In the genomic region with DNA sequence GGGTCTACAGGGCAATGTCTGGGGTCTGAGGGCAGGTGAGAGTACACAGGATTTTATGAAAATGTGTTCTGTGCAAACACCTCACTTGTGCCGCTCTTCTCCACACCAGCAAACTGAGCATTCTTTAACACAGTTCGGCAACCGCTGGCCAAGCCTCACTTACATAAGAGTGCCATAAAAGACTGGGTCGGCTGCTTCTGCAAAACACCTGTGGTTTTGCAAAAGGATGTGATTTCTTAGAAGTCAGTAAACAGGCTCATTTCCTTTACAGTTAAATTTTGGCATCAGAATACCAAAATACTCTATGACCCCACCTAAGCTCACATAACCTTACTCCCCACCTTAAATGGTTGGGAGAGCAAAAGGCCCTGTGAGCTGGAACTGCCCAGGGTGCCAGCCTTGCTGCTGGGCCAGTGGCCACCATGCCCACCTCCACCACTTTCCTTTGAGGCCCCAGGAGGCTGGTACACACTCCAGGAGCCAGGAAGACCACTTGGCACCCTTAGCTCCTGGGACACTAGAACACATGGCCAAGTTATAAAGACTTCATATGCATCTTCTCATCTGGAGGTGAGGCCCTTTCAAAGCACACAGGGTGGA, we compare ENCODE assay signal across 8 cellular contexts. TPM values are rescaled to one million over a fixed set of nuclear protein-coding genes. Genes with fewer than 3 reads are reported as not detected.
DNase-seq lines count a peak whose midpoint lies in the region; ATAC-seq, FAIRE-seq and TF ChIP-seq lines count a peak whose summit lies in the region.

No MANE protein-coding gene starts in this region.

- H3K4me2 ChIP-seq in GM12878 (ENCODE audit: control insufficient read depth, insufficient read depth), result peak overlapping the region; percentile 80

- H3K4me3 ChIP-seq in GM12878, result no peak overlapping the region
- H3K4me3 ChIP-seq in subcutaneous abdominal adipose tissue (ENCODE audit: low read depth in 1 of 5, low read length in 5 of 5), result no peak overlapping the region

- peaks cover 50 to 80% (median 72%) of the 10 kb centered on the region in 3 donors for H3K4me1 Mint-ChIP-seq in IgD-negative memory B cell

- SMC1A ChIA-PET in GM12878 (lab: Charles Lee; ENCODE audit: uncharacterized antibody, unreplicated experiment), result interaction anchor here (1.2 to 4.2 kb wide), 3 partner anchors 9 to 53 kb away, joined by 3 to 22 read pairs (median 4); no protein-coding TSS in a partner anchor

- no peak for TF ChIP-seq CTCF in GM12878 (IDR thresholded peaks at IDR 0.05 in 2 of 3, conservative IDR thresholded peaks at IDR 0.05 in 1 of 3; ENCODE audit: control insufficient read depth in 2 of 3, extremely low read depth in 1 of 3, insufficient read depth in 1 of 3, low read depth in 3 of 3, low read length in 3 of 3)

- ATAC-seq in GM12878, result peak; percentile 71
- ATAC-seq in GM21360 (IDR thresholded peaks at IDR 0.05; ENCODE audit: unreplicated experiment), result no peak

- H3K9ac ChIP-seq in GM12878 (ENCODE audit: control insufficient read depth, insufficient read depth, low read length), result peak overlapping the region; percentile 53; the same call in 1 of the 2 replicates
- no peak overlapping the region for H3K9ac ChIP-seq in subcutaneous abdominal adipose tissue (ENCODE audit: low read length in 5 of 5)

- no peak overlapping the region for H2AFZ ChIP-seq in GM12878 (ENCODE audit: control insufficient read depth, low read depth, low read length)

- FAIRE-seq in GM12878 (lab: Jason Lieb, UNC), result peak; percentile 47

- TF ChIP-seq RAD21 in GM12878 (IDR thresholded peaks at IDR 0.05; ENCODE audit: insufficient read depth, low read depth, low read length), result no peak

- H3K4me3 Mint-ChIP-seq in IgD-negative memory B cell, result peak overlapping the region; percentile 58 to 93 (median 82)

- no peaks in the 10 kb centered on the region for H3K27me3 ChIP-seq in GM12878 (replicated peaks in 1 of 2; ENCODE audit: control insufficient read depth in 2 of 2, insufficient read depth in 2 of 2, low read length in 1 of 2)
- no peaks in the 10 kb centered on the region for H3K27me3 ChIP-seq in subcutaneous abdominal adipose tissue (ENCODE audit: control insufficient read depth in 5 of 5, insufficient read depth in 4 of 5, low read length in 5 of 5)

- peaks cover 55% of the 10 kb centered on the region for H3K4me1 ChIP-seq in GM12878 (ENCODE audit: control insufficient read depth, insufficient read depth, low read length)
- H3K4me1 ChIP-seq in subcutaneous abdominal adipose tissue (ENCODE audit: control insufficient read depth in 5 of 5, insufficient read depth in 5 of 5, low read length in 5 of 5), result peaks cover 11 to 64% (median 54%) of the 10 kb centered on the region in 5 donors

- H3K9me3 Mint-ChIP-seq in IgD-negative memory B cell, result no peaks in the 10 kb centered on the region

- peak; percentile 64 for DNase-seq in activated CD8-positive, alpha-beta memory T cell treated with anti-CD3 and anti-CD28 coated beads for 24 hours
- DNase-seq in activated CD8-positive, alpha-beta memory T cell treated with anti-CD3 and anti-CD28 coated beads, Interleukin-2, amount 50 U/mL, for 48 hours, result no peak
- DNase-seq in GM12878 (ENCODE audit: low read depth, low spot score), result peak; percentile 77
- no peak for DNase-seq in medulla oblongata (ENCODE audit: extremely low spot score)
- DNase-seq in kidney glomerular epithelial cell (lab: John Stamatoyannopoulos, UW), result no peak

- H3K27me3 Mint-ChIP-seq in IgD-negative memory B cell, result no peaks in the 10 kb centered on the region

- intact Hi-C loops in GM12878 (cut with micrococcal nuclease; ENCODE audit: unreplicated experiment), result no loop called here

- peaks cover 89% of the 10 kb centered on the region for H3K79me2 ChIP-seq in GM12878 (ENCODE audit: control insufficient read depth, insufficient read depth, low read length)

- no peak for TF ChIP-seq POLR2A in GM12878 (IDR thresholded peaks at IDR 0.05; ENCODE audit: low read depth, low read length)

- peaks cover 3 to 4% of the 10 kb centered on the region in 2 experiments; a peak in 2 of 4 replicates for H3K36me3 ChIP-seq in GM12878 (ENCODE audit: control insufficient read depth in 2 of 2, insufficient read depth in 2 of 2, low read length in 1 of 2)
- peaks cover 0 to 8% (median 3%) of the 10 kb centered on the region in 5 donors for H3K36me3 ChIP-seq in subcutaneous abdominal adipose tissue (ENCODE audit: control insufficient read depth in 5 of 5, insufficient read depth in 5 of 5, low read length in 5 of 5)

- H3K27ac ChIP-seq in GM12878 (ENCODE audit: control insufficient read depth, insufficient read depth) (peak overlapping the region; percentile 89), subcutaneous abdominal adipose tissue (ENCODE audit: low read depth, low read length) (peak overlapping the region; percentile 24)

- BruUV-seq in GM12878 (replicated peaks; lab: Mats Ljungman, UMichigan), result no TSS peak

- no peak for TF ChIP-seq EP300 in GM12878 (IDR thresholded peaks at IDR 0.05; ENCODE audit: borderline replicate concordance in 1 of 2, control insufficient read depth in 1 of 2, low read depth in 2 of 2, low read length in 2 of 2)

- CTCF ChIA-PET in GM12878 (lab: Yijun Ruan, JAX), result interaction anchor here (1.3 kb wide), 1 partner anchor 70 kb away, joined by 3 read pairs; no protein-coding TSS in a partner anchor

- in situ Hi-C loops in GM12878 (cut with MboI), result no loop called here

- 0 out of 2 replicates have a peak, but pooled peaks cover 3% of the 10 kb centered on the region for H4K20me1 ChIP-seq in GM12878 (ENCODE audit: control insufficient read depth, insufficient read depth)

- WGBS in GM12878 (ENCODE audit: insufficient coverage, insufficient replicate concordance, low lambda C conversion rate, missing lambda C conversion rate), result 2% methylated on average over 4 of the region's 4 CpGs

- H3K27ac Mint-ChIP-seq in IgD-negative memory B cell, result peak overlapping the region; percentile 80 to 96 (median 91)

- H3K36me3 Mint-ChIP-seq in IgD-negative memory B cell, result peaks cover 7% of the 10 kb centered on the region

- no peaks in the 10 kb centered on the region for H3K9me3 ChIP-seq in GM12878 (replicated peaks; ENCODE audit: control insufficient read depth, insufficient read depth, low read length)
- no peaks in the 10 kb centered on the region for H3K9me3 ChIP-seq in subcutaneous abdominal adipose tissue (ENCODE audit: control insufficient read depth in 5 of 5, low read length in 5 of 5)

- POLR2A ChIA-PET in GM12878 (lab: Charles Lee), result interaction anchor here (0.6 to 1.2 kb wide), 3 partner anchors 9 to 190 kb away, joined by 5 read pairs; no protein-coding TSS in a partner anchor

- RAD21 ChIA-PET in GM12878 (lab: Charles Lee; ENCODE audit: unreplicated experiment), result interaction anchor here (1.6 kb wide), 1 partner anchor 9 kb away, joined by 4 read pairs; no protein-coding TSS in a partner anchor

TF ChIP-seq in GM12878, 131 proteins besides CTCF, POLR2A, EP300 and RAD21 (continues in another document):
- TF ChIP-seq ASH2L (IDR thresholded peaks at IDR 0.05; ENCODE audit: borderline replicate concordance, low read depth), result no peak
- TF ChIP-seq KDM1A (IDR thresholded peaks at IDR 0.05; ENCODE audit: borderline replicate concordance), result no peak
- TF ChIP-seq BCL11A (IDR thresholded peaks at IDR 0.05; ENCODE audit: low read depth, low read length), result no peak
- TF ChIP-seq, protein P1, sequence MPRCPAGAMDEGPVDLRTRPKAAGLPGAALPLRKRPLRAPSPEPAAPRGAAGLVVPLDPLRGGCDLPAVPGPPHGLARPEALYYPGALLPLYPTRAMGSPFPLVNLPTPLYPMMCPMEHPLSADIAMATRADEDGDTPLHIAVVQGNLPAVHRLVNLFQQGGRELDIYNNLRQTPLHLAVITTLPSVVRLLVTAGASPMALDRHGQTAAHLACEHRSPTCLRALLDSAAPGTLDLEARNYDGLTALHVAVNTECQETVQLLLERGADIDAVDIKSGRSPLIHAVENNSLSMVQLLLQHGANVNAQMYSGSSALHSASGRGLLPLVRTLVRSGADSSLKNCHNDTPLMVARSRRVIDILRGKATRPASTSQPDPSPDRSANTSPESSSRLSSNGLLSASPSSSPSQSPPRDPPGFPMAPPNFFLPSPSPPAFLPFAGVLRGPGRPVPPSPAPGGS (IDR thresholded peaks at IDR 0.05; ENCODE audit: borderline replicate concordance, insufficient read depth, low read depth, low read length, poor library complexity, severe bottlenecking), result no peak
- TF ChIP-seq LARP7 (IDR thresholded peaks at IDR 0.05), result no peak

RNA-seq across cellular contexts. Expression of a gene that starts 22.0 kb away (rescaled TPM):
- polyA plus RNA-seq in IgD-negative memory B cell (419 TPM), GM12878 (2011; rRNA removed) (138 and 184 TPM in 2 replicates), GM12878 (2014; fragmentation: Illumina TruSeq; extraction: Trizol) (409 and 454 TPM in 2 replicates), GM12878 (2014; fragmentation: Nextera tagmentation; extraction: Ambion mirVana) (100 to 1,000 TPM; 121 to 147 TPM), GM12878 (2014; rRNA removed) (198 and 222 TPM in 2 replicates), GM12878 (2016; fragmentation: Nextera tagmentation; extraction: Ambion mirVana) (100 to 1,000 TPM; 324 to 365 TPM)
- 49.2 and 56.8 TPM in 2 replicates for total RNA-seq in GM12878 (2013; cell fraction: nucleolus; rRNA removed)
- total RNA-seq in GM12878 (2014; rRNA removed) (88.3 and 104 TPM in 2 replicates), GM12878 (2014; rRNA removed; fragmentation: Illumina TruSeq; extraction: Trizol) (204 TPM in 2 replicates), GM12878 (2021) (393 and 404 TPM in 2 replicates)
- polyA plus RNA-seq in GM12878 (2011; ENCODE audit: low read depth), result 244 TPM
- 228 and 231 TPM in 2 replicates for polyA plus RNA-seq in GM12878 (2011; cell fraction: cytosol; rRNA removed)
- 101 and 110 TPM in 2 replicates for polyA plus RNA-seq in GM12878 (2011; cell fraction: nucleus; rRNA removed)
- 287 and 325 TPM in 2 replicates for polyA plus RNA-seq in GM12878 (2012)
- 105 and 120 TPM in 2 replicates for polyA minus RNA-seq in GM12878 (2011; rRNA and poly(A)+ RNA removed)
- polyA minus RNA-seq in GM12878 (2011; cell fraction: cytosol; rRNA and poly(A)+ RNA removed), result 57.6 and 63.5 TPM in 2 replicates
- polyA minus RNA-seq in GM12878 (2011; cell fraction: nucleus; rRNA and poly(A)+ RNA removed), result 19.3 and 32.2 TPM in 2 replicates

Comparison
In these comparisons a context has a peak if more than half of its experiments do, and no peak if none do; other contexts are left out.
1. DNase-seq: peak in activated CD8-positive, alpha-beta memory T cell treated with anti-CD3 and anti-CD28 coated beads for 24 hours (single experiment) and GM12878 (single experiment); none in activated CD8-positive, alpha-beta memory T cell treated with anti-CD3 and anti-CD28 coated beads, Interleukin-2, amount 50 U/mL, for 48 hours (single experiment), medulla oblongata (single experiment) and kidney glomerular epithelial cell (single experiment).